10 cellular contexts compared by ENCODE assay signal in genomic region chr3:171285287-171285686, GRCh38.
DNase-seq lines count a peak whose midpoint lies in the region; ATAC-seq, FAIRE-seq and TF ChIP-seq lines count a peak whose summit lies in the region.
"Had no signal": no experiment of that assay in that cellular context is flagged by ENCODE, and none has a peak within 500 bp of the region (broad histone marks: within the 10 kb centered on the region; RNA-seq: fewer than 3 reads in every experiment).

No MANE protein-coding gene starts in this region.

- H3K27me3 ChIP-seq in astrocyte (ENCODE audit: insufficient read depth, low read length) (no peaks in the 10 kb centered on the region), stomach (no peaks in the 10 kb centered on the region), aorta (ENCODE audit: control insufficient read depth in 1 of 2, insufficient read depth in 2 of 2, low read length in 1 of 2) (no peaks in the 10 kb centered on the region)

- H3K27ac Mint-ChIP-seq in astrocyte (ENCODE audit: unreplicated experiment): peak overlapping the region; percentile 98

- WGBS in stomach, 5 donors: 42 to 59% (median 51%) methylated on average over 2 of the region's 2 CpGs
- WGBS in aorta, 2 donors: 13 to 18% methylated on average over 2 of the region's 2 CpGs

- H3K4me1 Mint-ChIP-seq in activated T-cell treated with anti-CD3 and anti-CD28 coated beads, Interleukin-2, amount 50 U/mL, for 4 hours (ENCODE audit: low read depth): peaks cover 56% of the 10 kb centered on the region
- peaks cover 62% of the 10 kb centered on the region for H3K4me1 Mint-ChIP-seq in astrocyte (ENCODE audit: low read depth, unreplicated experiment)

- TF ChIP-seq EP300 in stomach (IDR thresholded peaks at IDR 0.05): no peak

- peak overlapping the region; percentile 64 for H3K4me2 ChIP-seq in astrocyte (ENCODE audit: low read length)

- H3K36me3 Mint-ChIP-seq in activated T-cell treated with anti-CD3 and anti-CD28 coated beads, Interleukin-2, amount 50 U/mL, for 4 hours (ENCODE audit: insufficient read depth): peaks cover 1% of the 10 kb centered on the region
- H3K36me3 Mint-ChIP-seq in astrocyte (ENCODE audit: low read depth, unreplicated experiment): peaks cover 3% of the 10 kb centered on the region

- H3K27ac ChIP-seq in astrocyte (ENCODE audit: low read depth, low read length): peak overlapping the region; percentile 97
- H3K27ac ChIP-seq in stomach: peak overlapping the region in 3 of 5 donors; percentile 30 to 65 (median 56)
- no peak overlapping the region for H3K27ac ChIP-seq in aorta (ENCODE audit: low read depth in 1 of 2, low read length in 2 of 2)

- no peak for TF ChIP-seq POLR2A in stomach (IDR thresholded peaks at IDR 0.05)

- ATAC-seq in activated T-cell treated with anti-CD3 and anti-CD28 coated beads, Interleukin-2, amount 50 U/mL, for 4 hours: peak; percentile 73 to 78
- peak; percentile 30 for ATAC-seq in HG03095 (IDR thresholded peaks at IDR 0.05; ENCODE audit: unreplicated experiment)
- ATAC-seq in aorta (ENCODE audit: low FRiP score): no peak
- ATAC-seq in HG02571 (IDR thresholded peaks at IDR 0.05; ENCODE audit: unreplicated experiment): no peak
- ATAC-seq: right cardiac atrium had no signal

- no peaks in the 10 kb centered on the region for H3K9me3 ChIP-seq in astrocyte (ENCODE audit: insufficient read depth, low read depth, low read length)
- H3K9me3 ChIP-seq in stomach: no peaks in the 10 kb centered on the region
- no peaks in the 10 kb centered on the region for H3K9me3 ChIP-seq in aorta (ENCODE audit: control insufficient read depth, low read length)

- peak overlapping the region; percentile 75 for H3K9ac ChIP-seq in astrocyte (ENCODE audit: low read length)

- H3K9me3 Mint-ChIP-seq in activated T-cell treated with anti-CD3 and anti-CD28 coated beads, Interleukin-2, amount 50 U/mL, for 4 hours: no peaks in the 10 kb centered on the region
- no peaks in the 10 kb centered on the region for H3K9me3 Mint-ChIP-seq in astrocyte (ENCODE audit: unreplicated experiment)

- H3K36me3 ChIP-seq in astrocyte (ENCODE audit: insufficient read depth, low read length) (no peaks in the 10 kb centered on the region), stomach (no peaks in the 10 kb centered on the region), aorta (ENCODE audit: control insufficient read depth in 1 of 2, insufficient read depth in 2 of 2, low read length in 1 of 2) (no peaks in the 10 kb centered on the region)

- no peak for FAIRE-seq in astrocyte (lab: Jason Lieb, UNC)

- no peak overlapping the region for H3K4me3 Mint-ChIP-seq in activated T-cell treated with anti-CD3 and anti-CD28 coated beads, Interleukin-2, amount 50 U/mL, for 4 hours
- peak overlapping the region; percentile 16 for H3K4me3 Mint-ChIP-seq in astrocyte (ENCODE audit: unreplicated experiment)

- no peaks in the 10 kb centered on the region for H3K79me2 ChIP-seq in astrocyte (ENCODE audit: insufficient read depth, low read length)

- H3K4me1 ChIP-seq in astrocyte (ENCODE audit: insufficient read depth, low read length) (peaks cover 32% of the 10 kb centered on the region), stomach (peaks cover 0 to 61% (median 33%) of the 10 kb centered on the region in 4 donors), aorta (ENCODE audit: control insufficient read depth in 1 of 2, insufficient read depth in 2 of 2, low read length in 2 of 2) (peaks cover 0 to 13% of the 10 kb centered on the region in 2 donors)

- intact Hi-C loops in stomach (cut with DNase I; ENCODE audit: low total_unique reads): no loop called here
- intact Hi-C loops in aorta (cut with DNase I): loop anchor here in 1 of 2 donors (2.0 to 10.0 kb wide), 2 partner anchors 22 to 50 kb away; no protein-coding TSS in a partner anchor

- H3K27me3 Mint-ChIP-seq in activated T-cell treated with anti-CD3 and anti-CD28 coated beads, Interleukin-2, amount 50 U/mL, for 4 hours (ENCODE audit: low read depth): no peaks in the 10 kb centered on the region
- no peaks in the 10 kb centered on the region for H3K27me3 Mint-ChIP-seq in astrocyte (ENCODE audit: low read depth, unreplicated experiment)

- DNase-seq in activated T-cell treated with anti-CD3 and anti-CD28 coated beads, Interleukin-2, amount 50 U/mL, for 4 hours: no peak
- DNase-seq in activated T-cell treated with anti-CD3 and anti-CD28 coated beads, Interleukin-2, amount 50 U/mL, for 1 hour: no peak
- DNase-seq in astrocyte (ENCODE audit: low read depth) (peak; percentile 19), stomach (no peak), aorta (no peak), cerebellar cortex (ENCODE audit: low spot score) (no peak)
- DNase-seq: NCI-H1436, right cardiac atrium had no signal

- H3K4me3 ChIP-seq in astrocyte (ENCODE audit: insufficient read depth, low read depth, low read length): no peak overlapping the region
- no peak overlapping the region for H3K4me3 ChIP-seq in stomach
- H3K4me3 ChIP-seq in aorta (ENCODE audit: low read length in 2 of 2): no peak overlapping the region

- H4K20me1 ChIP-seq in astrocyte (ENCODE audit: insufficient read depth, low read length): no peaks in the 10 kb centered on the region

- TF ChIP-seq CTCF in astrocyte (IDR thresholded peaks at IDR 0.05; ENCODE audit: insufficient read depth, low read depth, low read length) (no peak), stomach (IDR thresholded peaks at IDR 0.05) (no peak)

- H2AFZ ChIP-seq in astrocyte (ENCODE audit: low read depth, low read length): no peak overlapping the region

Comparison
In these comparisons a context has a peak if more than half of its experiments do, and no peak if none do; other contexts are left out.
1. ATAC-seq: peak in activated T-cell treated with anti-CD3 and anti-CD28 coated beads, Interleukin-2, amount 50 U/mL, for 4 hours (2 of 2) and HG03095 (single experiment); none in aorta (single experiment) and HG02571 (single experiment).
2. H3K27ac ChIP-seq: peak in astrocyte (single experiment) and stomach (3 of 5); none in aorta (0 of 2).